Comparison of ENCODE assay signal across 7 cellular contexts in genomic region chr4:145234086-145234694, GRCh38. TPM values are rescaled to one million over a fixed set of nuclear protein-coding genes. Genes with fewer than 3 reads are reported as not detected.
A peak's percentile ranks its signal among the peaks of the same experiment; 100 is the strongest.
DNase-seq lines count a peak whose midpoint lies in the region; ATAC-seq and TF ChIP-seq lines count a peak whose summit lies in the region.

No MANE protein-coding gene starts in this region.

- TF ChIP-seq CTCF in smooth muscle cell (IDR thresholded peaks at IDR 0.05; ENCODE audit: borderline replicate concordance, insufficient read depth, poor library complexity, severe bottlenecking) = peak; percentile 97

- H3K27me3 ChIP-seq in right cardiac atrium (ENCODE audit: control insufficient read depth, insufficient read depth) = no peaks in the 10 kb centered on the region
- H3K27me3 ChIP-seq in smooth muscle cell (ENCODE audit: low read depth) = no peaks in the 10 kb centered on the region

- H3K4me1 ChIP-seq in right cardiac atrium (ENCODE audit: control insufficient read depth, insufficient read depth, low read length) (no peaks in the 10 kb centered on the region), smooth muscle cell (ENCODE audit: low read depth) (no peaks in the 10 kb centered on the region)

- H3F3A ChIP-seq in smooth muscle cell (ENCODE audit: low read depth) = no peaks in the 10 kb centered on the region

- no peaks in the 10 kb centered on the region for H3K36me3 ChIP-seq in smooth muscle cell (ENCODE audit: low read depth)

- H3K36me3 Mint-ChIP-seq in activated naive CD8-positive, alpha-beta T cell treated with anti-CD3 and anti-CD28 coated beads, Interleukin-2, amount 10 ng/mL, durations not matched to agents 7 days and 5 days = no peaks in the 10 kb centered on the region

- H3K27me3 Mint-ChIP-seq in activated naive CD8-positive, alpha-beta T cell treated with anti-CD3 and anti-CD28 coated beads, Interleukin-2, amount 10 ng/mL, durations not matched to agents 7 days and 5 days = peaks cover 3% of the 10 kb centered on the region

- H2AFZ ChIP-seq in smooth muscle cell (ENCODE audit: low read depth) = peak overlapping the region; percentile 63

- no peak overlapping the region for H3K9ac ChIP-seq in smooth muscle cell (ENCODE audit: low read depth)

- H3K27ac ChIP-seq in right cardiac atrium (ENCODE audit: low read length) (no peak overlapping the region), smooth muscle cell (ENCODE audit: low read depth) (no peak overlapping the region)

- peak; percentile 99 for ATAC-seq in GM21528 (IDR thresholded peaks at IDR 0.05; ENCODE audit: low FRiP score, unreplicated experiment)
- peak; percentile 90 for ATAC-seq in activated naive CD8-positive, alpha-beta T cell treated with anti-CD3 and anti-CD28 coated beads, Interleukin-2, amount 10 ng/mL, durations not matched to agents 7 days and 5 days (ENCODE audit: low read depth)
- peak; percentile 67 to 70 for ATAC-seq in right cardiac atrium

- POLR2A ChIA-PET in activated naive CD8-positive, alpha-beta T cell treated with anti-CD3 and anti-CD28 coated beads, Interleukin-2, amount 10 ng/mL, durations not matched to agents 7 days and 5 days (lab: Charles Lee) = no interaction called here

- no peak overlapping the region for H3K4me3 ChIP-seq in right cardiac atrium (ENCODE audit: low read length)
- H3K4me3 ChIP-seq in smooth muscle cell = no peak overlapping the region

- H3K9me3 ChIP-seq in right cardiac atrium (ENCODE audit: control insufficient read depth, low read length) (no peaks in the 10 kb centered on the region), smooth muscle cell (replicated peaks; ENCODE audit: low read depth) (no peaks in the 10 kb centered on the region)

- no peaks in the 10 kb centered on the region for H3K4me1 Mint-ChIP-seq in activated naive CD8-positive, alpha-beta T cell treated with anti-CD3 and anti-CD28 coated beads, Interleukin-2, amount 10 ng/mL, durations not matched to agents 7 days and 5 days

- H3K4me2 ChIP-seq in smooth muscle cell = no peak overlapping the region

- peaks cover 2% of the 10 kb centered on the region for H3K9me3 Mint-ChIP-seq in activated naive CD8-positive, alpha-beta T cell treated with anti-CD3 and anti-CD28 coated beads, Interleukin-2, amount 10 ng/mL, durations not matched to agents 7 days and 5 days

- no peaks in the 10 kb centered on the region for H3K79me2 ChIP-seq in smooth muscle cell (ENCODE audit: low read depth)

- DNase-seq in GM04504 (ENCODE audit: low read depth) (peak; percentile 24), HuH-7 (ENCODE audit: low spot score) (peak; percentile 42), RPMI7951 (ENCODE audit: low read depth) (peak; percentile 52), right cardiac atrium (no peak), smooth muscle cell (lab: John Stamatoyannopoulos, UW; ENCODE audit: unreplicated experiment) (no peak)
- no peak for DNase-seq in activated naive CD8-positive, alpha-beta T cell treated with anti-CD3 and anti-CD28 coated beads, Interleukin-2, amount 10 ng/mL, durations not matched to agents 7 days and 5 days

- no peak overlapping the region for H3K27ac Mint-ChIP-seq in activated naive CD8-positive, alpha-beta T cell treated with anti-CD3 and anti-CD28 coated beads, Interleukin-2, amount 10 ng/mL, durations not matched to agents 7 days and 5 days

- no peak overlapping the region for H3K4me3 Mint-ChIP-seq in activated naive CD8-positive, alpha-beta T cell treated with anti-CD3 and anti-CD28 coated beads, Interleukin-2, amount 10 ng/mL, durations not matched to agents 7 days and 5 days

- WGBS in right cardiac atrium = 29% methylated on average over 1 of the region's 1 CpG
- WGBS in smooth muscle cell (ENCODE audit: low lambda C conversion rate) = 13% methylated on average over 1 of the region's 1 CpG

- no peaks in the 10 kb centered on the region for H4K20me1 ChIP-seq in smooth muscle cell (ENCODE audit: low read depth)

- intact Hi-C loops in right cardiac atrium (cut with DNase I) = loop anchor here in 3 of 4 donors (5.0 to 10.0 kb wide), 5 partner anchors 321 to 381 kb away; partner anchors contain the start of gene MMAA (in 1 of the 3)

RNA-seq across cellular contexts. Expression of gene OTUD4, which starts 53.8 kb away (rescaled TPM):
- total RNA-seq in RPMI7951 (2014; rRNA removed; shearing (Covaris generic)) = 9.2 and 17.1 TPM in 2 replicates
- total RNA-seq in activated naive CD8-positive, alpha-beta T cell treated with anti-CD3 and anti-CD28 coated beads, Interleukin-2, amount 10 ng/mL, durations not matched to agents 7 days and 5 days = 10 to 100 TPM; 43.4 to 43.9 TPM
- total RNA-seq in right cardiac atrium (10 to 100 TPM; 27.0 to 27.6 (median 27.1) TPM), smooth muscle cell (16.3 and 17.7 TPM in 2 replicates)
- polyA plus RNA-seq in right cardiac atrium (8.8 TPM), smooth muscle cell (4.4 and 6.2 TPM in 2 replicates)

Comparison
In these comparisons a context has a peak if more than half of its experiments do, and no peak if none do; other contexts are left out.
1. DNase-seq: peak in GM04504 (single experiment), HuH-7 (single experiment) and RPMI7951 (single experiment); none in activated naive CD8-positive, alpha-beta T cell treated with anti-CD3 and anti-CD28 coated beads, Interleukin-2, amount 10 ng/mL, durations not matched to agents 7 days and 5 days (single experiment), right cardiac atrium (0 of 3) and smooth muscle cell (single experiment).
2. Peak in every context shown above with its lines, with median percentiles within 50 percentile points of each other: ATAC-seq.